25 cellular contexts compared by ENCODE assay signal in genomic region chr3:97864-98263, GRCh38.
"Had no signal": no experiment of that assay in that cellular context is flagged by ENCODE, and none has a peak within 500 bp of the region (broad histone marks: within the 10 kb centered on the region; RNA-seq: fewer than 3 reads in every experiment).

No MANE protein-coding gene starts in this region.

- H3K27me3 ChIP-seq: ascending aorta, colonic mucosa, gastroesophageal sphincter, heart left ventricle, right atrium auricular region, testis, uterus had no signal

- H3K9me3 ChIP-seq: ascending aorta, colonic mucosa, gastroesophageal sphincter, heart left ventricle, lower lobe of right lung, mucosa of descending colon, prostate gland, right atrium auricular region, spleen, testis, uterus had no signal

- H3K36me3 ChIP-seq: ascending aorta, colonic mucosa, gastroesophageal sphincter, heart left ventricle, lower lobe of right lung, prostate gland, right atrium auricular region, spleen, uterus had no signal

- DNase-seq: activated CD4-positive, alpha-beta T cell treated with anti-CD3 and anti-CD28 coated beads, Interleukin-2, amount 50 U/mL, for 4 hours; activated CD8-positive, alpha-beta memory T cell treated with anti-CD3 and anti-CD28 coated beads for 24 hours; activated CD8-positive, alpha-beta memory T cell treated with anti-CD3 and anti-CD28 coated beads, Interleukin-2, amount 50 U/mL, for 4 hours; activated T-cell treated with anti-CD3 and anti-CD28 coated beads, Interleukin-2, amount 50 U/mL, for 24 hours; colonic mucosa; dorsolateral prefrontal cortex; effector memory CD8-positive, alpha-beta T cell; heart left ventricle; islet precursor cell; left colon; lower lobe of right lung; mucosa of descending colon; spleen; stimulated activated CD4-positive, alpha-beta T cell treated with anti-CD3 and anti-CD28 coated beads, Interleukin-4, amount 100 ng/mL, for 1 hour; stimulated activated naive CD4-positive, alpha-beta T cell; testis; trophoblast cell; uterus had no signal

- H3K4me3 ChIP-seq: ascending aorta, colonic mucosa, dorsolateral prefrontal cortex, gastroesophageal sphincter, heart left ventricle, lower lobe of right lung, mucosa of descending colon, prostate gland, right atrium auricular region, spleen, testis, uterus had no signal

- H3K27ac ChIP-seq: ascending aorta, colonic mucosa, dorsolateral prefrontal cortex, epithelial cell of prostate, gastroesophageal sphincter, heart left ventricle, lower lobe of right lung, prostate gland, right atrium auricular region, spleen, testis, uterus had no signal

- H3K4me1 ChIP-seq: ascending aorta, colonic mucosa, gastroesophageal sphincter, heart left ventricle, lower lobe of right lung, prostate gland, right atrium auricular region, spleen, testis, uterus had no signal

- FAIRE-seq: bronchial epithelial cell, TTC549 had no signal
